Comparison of ENCODE assay signal across 8 cellular contexts in genomic region chr20:20017001-20017851, GRCh38. TPM values are rescaled to one million over a fixed set of nuclear protein-coding genes. Genes with fewer than 3 reads are reported as not detected.
DNase-seq lines count a peak whose midpoint lies in the region; ATAC-seq and TF ChIP-seq lines count a peak whose summit lies in the region.

Gene NAA20 (plus strand): TSS chr20:20017362. CDS start chr20:20017397, 35 bp downstream.

- peak within 1 kb of the TSS; percentile 88 for H3K27ac ChIP-seq in Panc1 (ENCODE audit: low read length)
- peak within 1 kb of the TSS; percentile 75 to 84 (median 78) for H3K27ac ChIP-seq in esophagus muscularis mucosa (replicated peaks in 1 of 4)

- H3K4me3 ChIP-seq in Panc1 (ENCODE audit: low read depth in 2 of 2, low read length in 2 of 2): peak within 1 kb of the TSS; percentile 80 to 90
- peak within 1 kb of the TSS; percentile 76 to 98 (median 92) for H3K4me3 ChIP-seq in esophagus muscularis mucosa

- TF ChIP-seq EP300 in Ishikawa (IDR thresholded peaks at IDR 0.05; ENCODE audit: borderline replicate concordance): no peak
- TF ChIP-seq EP300 in esophagus muscularis mucosa (IDR thresholded peaks at IDR 0.05): no peak

- in situ Hi-C loops in Panc1 (cut with HindIII; ENCODE audit: low pct_unique_long_range_greater_than_20kb, low sequenced_read_pairs): no loop called here

- ATAC-seq in GM21576 (IDR thresholded peaks at IDR 0.05; ENCODE audit: unreplicated experiment) (peak; percentile 98), Panc1 (peak; percentile 99)

- H3K36me3 ChIP-seq in Panc1 (ENCODE audit: control insufficient read depth, insufficient read depth, low read length) (no peaks in the 10 kb centered on the region; the same call in 1 of the 2 replicates), esophagus muscularis mucosa (no peaks in the 10 kb centered on the region)

- peaks cover 26% of the 10 kb centered on the region for H3K4me1 ChIP-seq in Panc1 (ENCODE audit: control insufficient read depth, insufficient read depth, low read length)
- peaks cover 19 to 53% (median 50%) of the 10 kb centered on the region in 4 donors for H3K4me1 ChIP-seq in esophagus muscularis mucosa

- DNase-seq in DMS79 (lab: John Stamatoyannopoulos, UW): peak; percentile 82
- DNase-seq in Panc1 (ENCODE audit: low read depth, low spot score): peak; percentile 79
- peak; percentile 91 to 94 for DNase-seq in activated T-cell treated with anti-CD3 and anti-CD28 coated beads, Interleukin-2, amount 50 U/mL, for 48 hours
- DNase-seq in esophagus muscularis mucosa (ENCODE audit: extremely low spot score): peak; percentile 97
- DNase-seq in myocyte (ENCODE audit: low read depth): peak; percentile 91
- peak; percentile 82 to 89 for DNase-seq in stimulated activated CD8-positive, alpha-beta memory T cell treated with anti-CD3 and anti-CD28 coated beads, Interleukin-7, amount 100 ng/mL, for 48 hours (ENCODE audit: extremely low read depth in 1 of 2, low read depth in 1 of 2)

- 0% methylated on average over 18 of the region's 82 CpGs for WGBS in esophagus muscularis mucosa

- TF ChIP-seq RAD21 in Ishikawa (IDR thresholded peaks at IDR 0.05; ENCODE audit: low read depth): peak; percentile 39; the same call in 1 of the 2 replicates

- TF ChIP-seq CTCF in Panc1 (IDR thresholded peaks at IDR 0.05): peak; percentile 86
- peak; percentile 71 to 95 (median 79) for TF ChIP-seq CTCF in esophagus muscularis mucosa (IDR thresholded peaks at IDR 0.05)

- no TSS peak for BruUV-seq in Panc1 (replicated peaks; lab: Mats Ljungman, UMichigan)

- H3K9me3 ChIP-seq in Panc1 (ENCODE audit: control insufficient read depth, insufficient read depth, low read depth, low read length) (no peaks in the 10 kb centered on the region), esophagus muscularis mucosa (no peaks in the 10 kb centered on the region)

- intact Hi-C loops in Panc1 (cut with micrococcal nuclease; ENCODE audit: unreplicated experiment) (no loop called here), esophagus muscularis mucosa (cut with DNase I) (no loop called here)

- no peak for TF ChIP-seq POLR2A in esophagus muscularis mucosa (IDR thresholded peaks at IDR 0.05; ENCODE audit: low read depth)

- no peaks in the 10 kb centered on the region for H3K27me3 ChIP-seq in Panc1 (ENCODE audit: control insufficient read depth, insufficient read depth, low read length)
- no peaks in the 10 kb centered on the region for H3K27me3 ChIP-seq in esophagus muscularis mucosa

- CTCF ChIA-PET in Panc1 (lab: Charles Lee): interaction anchor here (0.6 kb wide), 1 partner anchor 129 kb away, joined by 3 read pairs; no protein-coding TSS in a partner anchor

- POLR2A ChIA-PET in Panc1 (lab: Charles Lee): no interaction called here

TF ChIP-seq in Ishikawa, 13 proteins besides CTCF, POLR2A, EP300 and RAD21:
- no peak for TF ChIP-seq CEBPB (IDR thresholded peaks at IDR 0.05)
- TF ChIP-seq TEAD4 (IDR thresholded peaks at IDR 0.05): no peak
- no peak for TF ChIP-seq FOXM1 (IDR thresholded peaks at IDR 0.05; ENCODE audit: borderline replicate concordance, low read depth)
- no peak for TF ChIP-seq CREB1 (IDR thresholded peaks at IDR 0.05; ENCODE audit: low read depth)
- peak; percentile 66 for TF ChIP-seq TAF1 (IDR thresholded peaks at IDR 0.05; ENCODE audit: low read depth)
- no peak for TF ChIP-seq NFIC (IDR thresholded peaks at IDR 0.05)
- TF ChIP-seq YY1 (IDR thresholded peaks at IDR 0.05; ENCODE audit: low read depth): peak; percentile 38; the same call in 1 of the 2 replicates
- TF ChIP-seq EGR1 (IDR thresholded peaks at IDR 0.05): no peak
- TF ChIP-seq REST (IDR thresholded peaks at IDR 0.05; ENCODE audit: low read depth): no peak
- TF ChIP-seq MAX (IDR thresholded peaks at IDR 0.05): peak; percentile 87
- no peak for TF ChIP-seq ZBTB7A (IDR thresholded peaks at IDR 0.05; ENCODE audit: low read depth)
- TF ChIP-seq USF1 (IDR thresholded peaks at IDR 0.05): no peak
- TF ChIP-seq TCF12 (IDR thresholded peaks at IDR 0.05; ENCODE audit: low read depth): peak; percentile 72

RNA-seq across cellular contexts. Expression of gene NAA20, which starts in this region (rescaled TPM):
- 65.6 TPM for total RNA-seq in Panc1 (2021; ENCODE audit: unreplicated experiment)
- 56.9 TPM for polyA plus RNA-seq in Panc1 (2012; ENCODE audit: insufficient read length)
- total RNA-seq in esophagus muscularis mucosa: 10 to 100 TPM; 29.5 to 38.5 (median 34.8) TPM
- 42.2 and 62.3 TPM in 2 replicates for total RNA-seq in myocyte
- 72.3 TPM for polyA plus RNA-seq in myocyte (2012)

Comparison
In these comparisons a context has a peak if more than half of its experiments do, and no peak if none do; other contexts are left out.
1. Peak in every context shown above with its lines: DNase-seq, ATAC-seq, H3K4me3 ChIP-seq and H3K27ac ChIP-seq.